In genomic region chr2:201256001-201256544, GRCh38 we compare ENCODE assay signal across 14 cellular contexts. TPM values are rescaled to one million over a fixed set of nuclear protein-coding genes. Genes with fewer than 3 reads are reported as not detected.
DNase-seq lines count a peak whose midpoint lies in the region; ATAC-seq and TF ChIP-seq lines count a peak whose summit lies in the region.
"Had no signal": no experiment of that assay in that cellular context is flagged by ENCODE, and none has a peak within 500 bp of the region (broad histone marks: within the 10 kb centered on the region; RNA-seq: fewer than 3 reads in every experiment).

No MANE protein-coding gene starts in this region.

- intact Hi-C loops in CD4-positive, alpha-beta T cell (cut with DNase I, micrococcal nuclease): loop anchor here in 1 of 2 experiments (10.0 kb wide), 1 partner anchor 1009 kb away; the partner anchor contains the start of gene NOP58
- intact Hi-C loops in lower lobe of right lung (cut with DNase I): no loop called here

- H3K4me3 ChIP-seq in HL-60 (replicated peaks; ENCODE audit: insufficient read depth, low read length): no peak overlapping the region
- H3K4me3 ChIP-seq in lower lobe of right lung: no peak overlapping the region
- H3K4me3 ChIP-seq: breast epithelium, heart right ventricle had no signal

- no peak for DNase-seq in CD4-positive, alpha-beta T cell
- no peak for DNase-seq in HL-60 (ENCODE audit: low read depth in 1 of 2, low spot score in 1 of 2)
- no peak for DNase-seq in activated T-cell treated with anti-CD3 and anti-CD28 coated beads, Interleukin-2, amount 50 U/mL, for 72 hours
- DNase-seq in lower lobe of right lung: no peak
- no peak for DNase-seq in Ammon's horn (ENCODE audit: low spot score)
- DNase-seq in NK-92 (lab: John Stamatoyannopoulos, UW; ENCODE audit: unreplicated experiment): no peak
- DNase-seq in SK-N-DZ (ENCODE audit: low spot score): no peak
- no peak for DNase-seq in SIG-M5 treated with dmso at 0.1 percent for 504 hours (lab: John Stamatoyannopoulos, UW; ENCODE audit: unreplicated experiment)
- DNase-seq: heart right ventricle, left cardiac atrium, NCI-H524 treated with DMSO at 0.1 percent for 48 hours, Right ventricle myocardium superior had no signal

- peaks cover 29% of the 10 kb centered on the region for H3K36me3 Mint-ChIP-seq in CD4-positive, alpha-beta T cell (ENCODE audit: low read depth)
- H3K36me3 Mint-ChIP-seq in activated T-cell treated with anti-CD3 and anti-CD28 coated beads, Interleukin-2, amount 50 U/mL, for 72 hours (ENCODE audit: insufficient read depth in 2 of 2): peaks cover 9 to 22% of the 10 kb centered on the region in 2 donors

- H3K27me3 ChIP-seq in CD4-positive, alpha-beta T cell (ENCODE audit: control insufficient read depth, insufficient read depth, low read length): no peaks in the 10 kb centered on the region
- H3K27me3 ChIP-seq in HL-60 (ENCODE audit: insufficient read depth, poor library complexity, severe bottlenecking) (no peaks in the 10 kb centered on the region), lower lobe of right lung (ENCODE audit: low read depth) (no peaks in the 10 kb centered on the region)
- H3K27me3 ChIP-seq: breast epithelium, heart right ventricle had no signal

- no peak for ATAC-seq in CD4-positive, alpha-beta T cell (ENCODE audit: poor library complexity)
- no peak for ATAC-seq in activated T-cell treated with anti-CD3 and anti-CD28 coated beads, Interleukin-2, amount 50 U/mL, for 72 hours (replicated peaks in 1 of 2)
- no peak for ATAC-seq in lower lobe of right lung
- ATAC-seq: heart right ventricle, left cardiac atrium had no signal

- no peaks in the 10 kb centered on the region for H3K36me3 ChIP-seq in lower lobe of right lung
- H3K36me3 ChIP-seq: breast epithelium, heart right ventricle had no signal

- H3K27ac ChIP-seq in CD4-positive, alpha-beta T cell (ENCODE audit: low read depth, low read length): peak overlapping the region; percentile 100
- peak overlapping the region; percentile 99 for H3K27ac ChIP-seq in HL-60 (replicated peaks)
- H3K27ac ChIP-seq in lower lobe of right lung: peak overlapping the region; percentile 89

- peak overlapping the region; percentile 97 for H3K27ac Mint-ChIP-seq in CD4-positive, alpha-beta T cell
- peak overlapping the region; percentile 98 for H3K27ac Mint-ChIP-seq in activated T-cell treated with anti-CD3 and anti-CD28 coated beads, Interleukin-2, amount 50 U/mL, for 72 hours

- H3K4me1 ChIP-seq in lower lobe of right lung: peaks cover 45% of the 10 kb centered on the region
- H3K4me1 ChIP-seq: breast epithelium had no signal

- no peaks in the 10 kb centered on the region for H3K9me3 Mint-ChIP-seq in CD4-positive, alpha-beta T cell
- H3K9me3 Mint-ChIP-seq in activated T-cell treated with anti-CD3 and anti-CD28 coated beads, Interleukin-2, amount 50 U/mL, for 72 hours: no peaks in the 10 kb centered on the region

- H3K27me3 Mint-ChIP-seq in CD4-positive, alpha-beta T cell: no peaks in the 10 kb centered on the region
- no peaks in the 10 kb centered on the region for H3K27me3 Mint-ChIP-seq in activated T-cell treated with anti-CD3 and anti-CD28 coated beads, Interleukin-2, amount 50 U/mL, for 72 hours (ENCODE audit: low read depth)

- H3K4me1 Mint-ChIP-seq in CD4-positive, alpha-beta T cell (ENCODE audit: low read depth): peaks cover 75% of the 10 kb centered on the region
- H3K4me1 Mint-ChIP-seq in activated T-cell treated with anti-CD3 and anti-CD28 coated beads, Interleukin-2, amount 50 U/mL, for 72 hours (ENCODE audit: low read depth): peaks cover 92% of the 10 kb centered on the region

- CTCF ChIA-PET in CD4-positive, alpha-beta T cell (lab: Charles Lee): interaction anchor here (5.8 kb wide), 1 partner anchor 23 kb away, joined by 29 read pairs; no protein-coding TSS in a partner anchor

- no peaks in the 10 kb centered on the region for H3K9me3 ChIP-seq in CD4-positive, alpha-beta T cell (ENCODE audit: control insufficient read depth, low read length)
- no peaks in the 10 kb centered on the region for H3K9me3 ChIP-seq in lower lobe of right lung
- H3K9me3 ChIP-seq: breast epithelium, heart right ventricle had no signal

- H3K4me3 Mint-ChIP-seq in CD4-positive, alpha-beta T cell: peak overlapping the region; percentile 62
- H3K4me3 Mint-ChIP-seq in activated T-cell treated with anti-CD3 and anti-CD28 coated beads, Interleukin-2, amount 50 U/mL, for 72 hours: peak overlapping the region in 1 of 2 donors; percentile 95

- TF ChIP-seq CTCF in CD4-positive, alpha-beta T cell (IDR thresholded peaks at IDR 0.05): no peak
- TF ChIP-seq CTCF in HL-60 (IDR thresholded peaks at IDR 0.05; ENCODE audit: insufficient read depth, low read length) (no peak), lower lobe of right lung (IDR thresholded peaks at IDR 0.05) (no peak)

- POLR2A ChIA-PET in CD4-positive, alpha-beta T cell (lab: Charles Lee): interaction anchor here (0.6 to 3.2 kb wide), 6 partner anchors 14 to 392 kb away, joined by 3 to 10 read pairs (median 4); partner anchors contain the start of genes CASP10 and CLK1

RNA-seq across cellular contexts. Expression of gene CASP8, which starts 4.3 kb away (rescaled TPM):
- total RNA-seq in CD4-positive, alpha-beta T cell: 100 to 1,000 TPM; 172 to 175 TPM
- total RNA-seq in activated T-cell treated with anti-CD3 and anti-CD28 coated beads, Interleukin-2, amount 50 U/mL, for 72 hours: 10 to 100 TPM; 45.0 to 78.7 TPM
- 44.2 TPM for total RNA-seq in lower lobe of right lung
- 0.23 TPM in 1 of 2 replicates, not detected in the other for polyA plus RNA-seq in SK-N-DZ (2014; cell fraction: cytosol; rRNA removed)
- 0.65 TPM in 1 of 2 replicates, not detected in the other for polyA plus RNA-seq in SK-N-DZ (2014; cell fraction: nucleus; rRNA removed)
- polyA plus RNA-seq: neural cell had no signal
